Comparison of ENCODE assay signal across 26 cellular contexts in genomic region chr6:168219804-168220203, GRCh38.
"Had no signal": no experiment of that assay in that cellular context is flagged by ENCODE, and none has a peak within 500 bp of the region (broad histone marks: within the 10 kb centered on the region; RNA-seq: fewer than 3 reads in every experiment).

No MANE protein-coding gene starts in this region.

- H3K27me3 ChIP-seq: body of pancreas, left lung, testis, upper lobe of left lung, vagina had no signal

- H3K9ac ChIP-seq: parathyroid adenoma had no signal

- FAIRE-seq: islet of Langerhans had no signal

- DNase-seq: activated CD4-positive, alpha-beta T cell treated with anti-CD3 and anti-CD28 coated beads for 48 hours; activated CD4-positive, alpha-beta T cell treated with anti-CD3 and anti-CD28 coated beads, Interleukin-2, amount 50 U/mL, for 48 hours; activated CD8-positive, alpha-beta memory T cell treated with anti-CD3 and anti-CD28 coated beads for 24 hours; activated effector memory CD4-positive, alpha-beta T cell treated with Interleukin-2 at 50 U/mL for 16 hours; activated naive CD4-positive, alpha-beta T cell treated with Interleukin-2 at 50 U/mL for 16 hours; anterior cingulate cortex; body of pancreas; cerebellar nuclear complex; effector memory CD4-positive, alpha-beta T cell; foreskin keratinocyte; left lung; nephron progenitor cell; stimulated activated CD4-positive, alpha-beta T cell treated with anti-CD3 and anti-CD28 coated beads, Interleukin-15, amount 100 ng/mL, for 24 hours; stimulated activated CD4-positive, alpha-beta T cell treated with anti-CD3 and anti-CD28 coated beads, Interleukin-2, amount 100 ng/mL, for 24 hours; stimulated activated naive CD4-positive, alpha-beta T cell treated with Interleukin-2 at 50 U/mL for 16 hours; T-helper 17 cell; T1000; testis; WERI-Rb-1 had no signal

- H3K4me1 ChIP-seq: body of pancreas, foreskin keratinocyte, left lung, parathyroid adenoma, psoas muscle, testis, upper lobe of left lung, vagina had no signal

- H3K36me3 ChIP-seq: left lung, upper lobe of left lung, vagina, WERI-Rb-1 had no signal

- H3K27ac ChIP-seq: body of pancreas, dorsolateral prefrontal cortex, foreskin keratinocyte, left lung, parathyroid adenoma, psoas muscle, testis, upper lobe of left lung, vagina, WERI-Rb-1 had no signal

- H3K9me3 ChIP-seq: body of pancreas, left lung, psoas muscle, testis, upper lobe of left lung, vagina had no signal

- H3K4me3 ChIP-seq: body of pancreas, coronary artery, dorsolateral prefrontal cortex, left lung, psoas muscle, testis, upper lobe of left lung, vagina had no signal

- H2AFZ ChIP-seq: parathyroid adenoma had no signal
